1 cellular context compared by ENCODE assay signal in the genomic region with DNA sequence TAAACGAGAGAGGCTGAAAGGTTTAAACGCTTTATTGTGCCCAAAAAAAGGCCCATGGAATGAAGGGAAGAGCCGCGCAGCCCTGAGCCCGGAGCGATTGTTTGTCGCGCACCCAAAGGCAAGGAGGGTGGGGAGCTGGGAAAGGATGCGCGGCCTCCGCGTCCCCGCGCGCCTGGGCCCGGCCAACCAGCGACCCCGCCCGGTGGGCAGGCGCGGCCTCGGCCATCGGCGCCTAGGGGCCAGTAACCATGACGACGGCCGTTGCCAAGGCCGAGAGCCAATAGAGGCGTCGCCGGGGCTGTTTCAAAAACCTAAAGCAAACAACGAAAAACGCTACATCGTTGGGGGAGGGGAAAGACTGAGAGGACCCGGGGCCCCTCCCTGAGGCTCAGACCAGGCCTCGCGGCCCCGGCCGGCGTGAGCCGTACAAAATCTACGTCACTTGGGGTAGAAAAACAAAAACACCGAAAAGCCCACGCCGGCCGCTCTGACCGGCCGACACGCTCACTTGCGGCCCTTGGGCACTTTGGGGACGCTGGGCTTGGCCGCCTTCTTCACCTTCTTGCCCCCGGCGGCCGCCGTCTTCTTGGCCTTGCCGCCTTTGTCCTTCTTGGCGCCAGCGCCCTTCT.
A peak's percentile ranks its signal among the peaks of the same experiment; 100 is the strongest.
TF ChIP-seq lines count a peak whose summit lies in the region.

No MANE protein-coding gene starts in this region.

TF ChIP-seq in WTC11, 78 proteins besides CTCF, POLR2A, EP300 and RAD21 (continued from another document):
- TF ChIP-seq, protein P1, sequence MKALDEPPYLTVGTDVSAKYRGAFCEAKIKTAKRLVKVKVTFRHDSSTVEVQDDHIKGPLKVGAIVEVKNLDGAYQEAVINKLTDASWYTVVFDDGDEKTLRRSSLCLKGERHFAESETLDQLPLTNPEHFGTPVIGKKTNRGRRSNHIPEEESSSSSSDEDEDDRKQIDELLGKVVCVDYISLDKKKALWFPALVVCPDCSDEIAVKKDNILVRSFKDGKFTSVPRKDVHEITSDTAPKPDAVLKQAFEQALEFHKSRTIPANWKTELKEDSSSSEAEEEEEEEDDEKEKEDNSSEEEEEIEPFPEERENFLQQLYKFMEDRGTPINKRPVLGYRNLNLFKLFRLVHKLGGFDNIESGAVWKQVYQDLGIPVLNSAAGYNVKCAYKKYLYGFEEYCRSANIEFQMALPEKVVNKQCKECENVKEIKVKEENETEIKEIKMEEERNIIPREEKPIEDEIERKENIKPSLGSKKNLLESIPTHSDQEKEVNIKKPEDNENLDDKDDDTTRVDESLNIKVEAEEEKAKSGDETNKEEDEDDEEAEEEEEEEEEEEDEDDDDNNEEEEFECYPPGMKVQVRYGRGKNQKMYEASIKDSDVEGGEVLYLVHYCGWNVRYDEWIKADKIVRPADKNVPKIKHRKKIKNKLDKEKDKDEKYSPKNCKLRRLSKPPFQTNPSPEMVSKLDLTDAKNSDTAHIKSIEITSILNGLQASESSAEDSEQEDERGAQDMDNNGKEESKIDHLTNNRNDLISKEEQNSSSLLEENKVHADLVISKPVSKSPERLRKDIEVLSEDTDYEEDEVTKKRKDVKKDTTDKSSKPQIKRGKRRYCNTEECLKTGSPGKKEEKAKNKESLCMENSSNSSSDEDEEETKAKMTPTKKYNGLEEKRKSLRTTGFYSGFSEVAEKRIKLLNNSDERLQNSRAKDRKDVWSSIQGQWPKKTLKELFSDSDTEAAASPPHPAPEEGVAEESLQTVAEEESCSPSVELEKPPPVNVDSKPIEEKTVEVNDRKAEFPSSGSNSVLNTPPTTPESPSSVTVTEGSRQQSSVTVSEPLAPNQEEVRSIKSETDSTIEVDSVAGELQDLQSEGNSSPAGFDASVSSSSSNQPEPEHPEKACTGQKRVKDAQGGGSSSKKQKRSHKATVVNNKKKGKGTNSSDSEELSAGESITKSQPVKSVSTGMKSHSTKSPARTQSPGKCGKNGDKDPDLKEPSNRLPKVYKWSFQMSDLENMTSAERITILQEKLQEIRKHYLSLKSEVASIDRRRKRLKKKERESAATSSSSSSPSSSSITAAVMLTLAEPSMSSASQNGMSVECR (CRISPR knock-in tag; IDR thresholded peaks at IDR 0.05; ENCODE audit: borderline replicate concordance): peak; percentile 67; the same call in 1 of the 2 replicates
- 0 out of 2 replicates have a peak, but pooled peaks have one; percentile 21 for TF ChIP-seq MXD4 (CRISPR knock-in tag; IDR thresholded peaks at IDR 0.05; ENCODE audit: borderline replicate concordance)
- peak; percentile 54; the same call in 1 of the 2 replicates for TF ChIP-seq ZNF281 (CRISPR knock-in tag; IDR thresholded peaks at IDR 0.05)
- TF ChIP-seq, protein P2, sequence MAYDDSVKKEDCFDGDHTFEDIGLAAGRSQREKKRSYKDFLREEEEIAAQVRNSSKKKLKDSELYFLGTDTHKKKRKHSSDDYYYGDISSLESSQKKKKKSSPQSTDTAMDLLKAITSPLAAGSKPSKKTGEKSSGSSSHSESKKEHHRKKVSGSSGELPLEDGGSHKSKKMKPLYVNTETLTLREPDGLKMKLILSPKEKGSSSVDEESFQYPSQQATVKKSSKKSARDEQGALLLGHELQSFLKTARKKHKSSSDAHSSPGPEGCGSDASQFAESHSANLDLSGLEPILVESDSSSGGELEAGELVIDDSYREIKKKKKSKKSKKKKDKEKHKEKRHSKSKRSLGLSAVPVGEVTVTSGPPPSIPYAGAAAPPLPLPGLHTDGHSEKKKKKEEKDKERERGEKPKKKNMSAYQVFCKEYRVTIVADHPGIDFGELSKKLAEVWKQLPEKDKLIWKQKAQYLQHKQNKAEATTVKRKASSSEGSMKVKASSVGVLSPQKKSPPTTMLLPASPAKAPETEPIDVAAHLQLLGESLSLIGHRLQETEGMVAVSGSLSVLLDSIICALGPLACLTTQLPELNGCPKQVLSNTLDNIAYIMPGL (CRISPR knock-in tag; IDR thresholded peaks at IDR 0.05): 0 out of 2 replicates have a peak, but pooled peaks have one; percentile 21
- peak; percentile 78; the same call in 1 of the 2 replicates for TF ChIP-seq ETV6 (CRISPR knock-in tag; IDR thresholded peaks at IDR 0.05)
- TF ChIP-seq ZNF317 (CRISPR knock-in tag; IDR thresholded peaks at IDR 0.05; ENCODE audit: borderline replicate concordance, low read depth): no peak
- TF ChIP-seq, protein P3, sequence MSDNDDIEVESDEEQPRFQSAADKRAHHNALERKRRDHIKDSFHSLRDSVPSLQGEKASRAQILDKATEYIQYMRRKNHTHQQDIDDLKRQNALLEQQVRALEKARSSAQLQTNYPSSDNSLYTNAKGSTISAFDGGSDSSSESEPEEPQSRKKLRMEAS (CRISPR knock-in tag; IDR thresholded peaks at IDR 0.05): peak; percentile 57; the same call in 1 of the 2 replicates
- no peak for TF ChIP-seq AR (CRISPR knock-in tag; IDR thresholded peaks at IDR 0.05)
- 0 out of 2 replicates have a peak, but pooled peaks have one; percentile 36 for TF ChIP-seq TP53 (CRISPR knock-in tag; IDR thresholded peaks at IDR 0.05)
- TF ChIP-seq, protein P4, sequence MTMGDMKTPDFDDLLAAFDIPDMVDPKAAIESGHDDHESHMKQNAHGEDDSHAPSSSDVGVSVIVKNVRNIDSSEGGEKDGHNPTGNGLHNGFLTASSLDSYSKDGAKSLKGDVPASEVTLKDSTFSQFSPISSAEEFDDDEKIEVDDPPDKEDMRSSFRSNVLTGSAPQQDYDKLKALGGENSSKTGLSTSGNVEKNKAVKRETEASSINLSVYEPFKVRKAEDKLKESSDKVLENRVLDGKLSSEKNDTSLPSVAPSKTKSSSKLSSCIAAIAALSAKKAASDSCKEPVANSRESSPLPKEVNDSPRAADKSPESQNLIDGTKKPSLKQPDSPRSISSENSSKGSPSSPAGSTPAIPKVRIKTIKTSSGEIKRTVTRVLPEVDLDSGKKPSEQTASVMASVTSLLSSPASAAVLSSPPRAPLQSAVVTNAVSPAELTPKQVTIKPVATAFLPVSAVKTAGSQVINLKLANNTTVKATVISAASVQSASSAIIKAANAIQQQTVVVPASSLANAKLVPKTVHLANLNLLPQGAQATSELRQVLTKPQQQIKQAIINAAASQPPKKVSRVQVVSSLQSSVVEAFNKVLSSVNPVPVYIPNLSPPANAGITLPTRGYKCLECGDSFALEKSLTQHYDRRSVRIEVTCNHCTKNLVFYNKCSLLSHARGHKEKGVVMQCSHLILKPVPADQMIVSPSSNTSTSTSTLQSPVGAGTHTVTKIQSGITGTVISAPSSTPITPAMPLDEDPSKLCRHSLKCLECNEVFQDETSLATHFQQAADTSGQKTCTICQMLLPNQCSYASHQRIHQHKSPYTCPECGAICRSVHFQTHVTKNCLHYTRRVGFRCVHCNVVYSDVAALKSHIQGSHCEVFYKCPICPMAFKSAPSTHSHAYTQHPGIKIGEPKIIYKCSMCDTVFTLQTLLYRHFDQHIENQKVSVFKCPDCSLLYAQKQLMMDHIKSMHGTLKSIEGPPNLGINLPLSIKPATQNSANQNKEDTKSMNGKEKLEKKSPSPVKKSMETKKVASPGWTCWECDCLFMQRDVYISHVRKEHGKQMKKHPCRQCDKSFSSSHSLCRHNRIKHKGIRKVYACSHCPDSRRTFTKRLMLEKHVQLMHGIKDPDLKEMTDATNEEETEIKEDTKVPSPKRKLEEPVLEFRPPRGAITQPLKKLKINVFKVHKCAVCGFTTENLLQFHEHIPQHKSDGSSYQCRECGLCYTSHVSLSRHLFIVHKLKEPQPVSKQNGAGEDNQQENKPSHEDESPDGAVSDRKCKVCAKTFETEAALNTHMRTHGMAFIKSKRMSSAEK (CRISPR knock-in tag; IDR thresholded peaks at IDR 0.05; ENCODE audit: borderline replicate concordance): no peak
- no peak for TF ChIP-seq ATF2 (CRISPR knock-in tag; IDR thresholded peaks at IDR 0.05; ENCODE audit: borderline replicate concordance, low read depth)
- 0 out of 2 replicates have a peak, but pooled peaks have one; percentile 31 for TF ChIP-seq FOXP4 (CRISPR knock-in tag; IDR thresholded peaks at IDR 0.05)
- TF ChIP-seq, protein P5, sequence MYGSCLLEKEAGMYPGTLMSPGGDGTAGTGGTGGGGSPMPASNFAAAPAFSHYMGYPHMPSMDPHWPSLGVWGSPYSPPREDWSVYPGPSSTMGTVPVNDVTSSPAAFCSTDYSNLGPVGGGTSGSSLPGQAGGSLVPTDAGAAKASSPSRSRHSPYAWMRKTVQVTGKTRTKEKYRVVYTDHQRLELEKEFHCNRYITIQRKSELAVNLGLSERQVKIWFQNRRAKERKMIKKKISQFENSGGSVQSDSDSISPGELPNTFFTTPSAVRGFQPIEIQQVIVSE (CRISPR knock-in tag; IDR thresholded peaks at IDR 0.05; ENCODE audit: borderline replicate concordance): no peak
- TF ChIP-seq CREM (CRISPR knock-in tag; IDR thresholded peaks at IDR 0.05): 0 out of 2 replicates have a peak, but pooled peaks have one; percentile 30
- TF ChIP-seq FOXP1 (CRISPR knock-in tag; IDR thresholded peaks at IDR 0.05; ENCODE audit: borderline replicate concordance): 0 out of 2 replicates have a peak, but pooled peaks have one; percentile 25
- TF ChIP-seq ZNF671 (CRISPR knock-in tag; IDR thresholded peaks at IDR 0.05): no peak
- TF ChIP-seq MYBL2 (CRISPR knock-in tag; IDR thresholded peaks at IDR 0.05): peak; percentile 97
- peak; percentile 68; the same call in 1 of the 2 replicates for TF ChIP-seq FOXK1 (CRISPR knock-in tag; IDR thresholded peaks at IDR 0.05)
TF ChIP-seq in WTC11: peak in this region for 14.
